29 cellular contexts compared by ENCODE assay signal in the genomic region with DNA sequence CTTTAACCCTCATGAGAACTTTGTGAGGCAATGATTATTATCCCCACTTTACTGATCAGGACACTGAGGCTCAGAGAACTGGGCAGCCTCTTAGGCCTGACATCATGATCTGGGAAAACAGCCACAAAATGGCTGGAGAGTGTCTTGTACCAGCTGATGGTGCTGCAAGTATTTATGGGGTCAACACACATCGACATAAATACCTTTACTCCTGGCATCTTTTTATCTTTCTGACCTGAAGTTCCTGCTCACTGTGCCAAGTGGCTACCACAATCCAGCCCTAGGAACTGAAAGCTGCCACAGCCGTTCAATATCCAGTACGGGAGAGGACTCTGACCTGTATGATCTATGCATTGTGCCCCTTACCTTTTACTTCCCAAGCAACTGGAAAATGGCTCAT. TPM values are rescaled to one million over a fixed set of nuclear protein-coding genes. Genes with fewer than 3 reads are reported as not detected.
"Had no signal": no experiment of that assay in that cellular context is flagged by ENCODE, and none has a peak within 500 bp of the region (broad histone marks: within the 10 kb centered on the region; RNA-seq: fewer than 3 reads in every experiment).

No MANE protein-coding gene starts in this region.

- H3K9ac ChIP-seq: neural progenitor cell had no signal

- H3K36me3 ChIP-seq: neural progenitor cell, right lobe of liver, uterus had no signal

- H3K4me3 ChIP-seq: body of pancreas, coronary artery, esophagus squamous epithelium, neural progenitor cell, psoas muscle, right lobe of liver, tibial artery, uterus had no signal

- H3K27me3 Mint-ChIP-seq: activated naive CD8-positive, alpha-beta T cell treated with anti-CD3 and anti-CD28 coated beads, Interleukin-2, amount 10 ng/mL, durations not matched to agents 7 days and 5 days had no signal

- H3K27me3 ChIP-seq: body of pancreas, esophagus squamous epithelium, neural progenitor cell, right lobe of liver, tibial artery, uterus had no signal

- H3K4me2 ChIP-seq: neural progenitor cell had no signal

- H3K4me3 Mint-ChIP-seq: activated CD4-positive, alpha-beta T cell treated with anti-CD3 and anti-CD28 coated beads, Interleukin-2, amount 10 ng/mL, durations not matched to agents 24 days and 14 days; activated CD8-positive, alpha-beta T cell treated with anti-CD3 and anti-CD28 coated beads for 36 hours; activated naive CD8-positive, alpha-beta T cell treated with anti-CD3 and anti-CD28 coated beads, Interleukin-2, amount 10 ng/mL, durations not matched to agents 7 days and 5 days; naive B cell; neural progenitor cell; T-helper 1 cell treated with Interleukin-12 subunit alpha and Interleukin-12 subunit beta and Interleukin-4 antibody, amounts not matched to agents 30 μg/mL and 1 μg/mL, for 36 hours had no signal

- H3K4me1 ChIP-seq: body of pancreas, neural progenitor cell, right lobe of liver, tibial artery, uterus had no signal

- H3K4me1 Mint-ChIP-seq: activated CD4-positive, alpha-beta T cell treated with anti-CD3 and anti-CD28 coated beads, Interleukin-2, amount 10 ng/mL, durations not matched to agents 24 days and 14 days; naive B cell had no signal

- H3K27ac ChIP-seq: body of pancreas, coronary artery, esophagus squamous epithelium, neural progenitor cell, psoas muscle, right lobe of liver, tibial artery, uterus had no signal

- H3K9me3 ChIP-seq: body of pancreas, esophagus squamous epithelium, psoas muscle, right lobe of liver, tibial artery, uterus had no signal

- H2AFZ ChIP-seq: neural progenitor cell had no signal

- DNase-seq: activated CD4-positive, alpha-beta T cell treated with anti-CD3 and anti-CD28 coated beads, Interleukin-2, amount 10 ng/mL, durations not matched to agents 24 days and 14 days; activated CD8-positive, alpha-beta T cell treated with anti-CD3 and anti-CD28 coated beads for 36 hours; activated naive CD4-positive, alpha-beta T cell treated with Interleukin-2 at 50 U/mL for 16 hours; activated naive CD8-positive, alpha-beta T cell treated with anti-CD3 and anti-CD28 coated beads, Interleukin-2, amount 10 ng/mL, durations not matched to agents 7 days and 5 days; activated T-cell treated with anti-CD3 and anti-CD28 coated beads, Interleukin-2, amount 50 U/mL, for 1 hour; central memory CD4-positive, alpha-beta T cell; effector CD4-positive, alpha-beta T cell; esophagus squamous epithelium; hypothalamus; islet precursor cell; mammary epithelial cell; midbrain; naive B cell; psoas muscle; right lobe of liver; stimulated activated CD4-positive, alpha-beta T cell treated with anti-CD3 and anti-CD28 coated beads, Interleukin-4, amount 100 ng/mL, for 4 hours; stimulated activated naive CD4-positive, alpha-beta T cell; substantia nigra; tibial artery; uterus had no signal

- H3K27ac Mint-ChIP-seq: activated CD4-positive, alpha-beta T cell treated with anti-CD3 and anti-CD28 coated beads, Interleukin-2, amount 10 ng/mL, durations not matched to agents 24 days and 14 days; activated CD8-positive, alpha-beta T cell treated with anti-CD3 and anti-CD28 coated beads for 36 hours; activated naive CD8-positive, alpha-beta T cell treated with anti-CD3 and anti-CD28 coated beads, Interleukin-2, amount 10 ng/mL, durations not matched to agents 7 days and 5 days; activated T-helper 2 cell treated with anti-CD3 and anti-CD28 coated beads, Interferon-gamma antibody, Interleukin-2, Interleukin-4, amounts not matched to agents 10 μg/mL and 5 μg/mL and 100 μg/mL, durations not matched to agents 14 hours and 24 hours and 36 hours; naive B cell; neural progenitor cell; T-helper 1 cell treated with Interleukin-12 subunit alpha and Interleukin-12 subunit beta and Interleukin-4 antibody, amounts not matched to agents 30 μg/mL and 1 μg/mL, for 36 hours had no signal

- H3K36me3 Mint-ChIP-seq: naive B cell had no signal

- H3K9me3 Mint-ChIP-seq: activated CD4-positive, alpha-beta T cell treated with anti-CD3 and anti-CD28 coated beads, Interleukin-2, amount 10 ng/mL, durations not matched to agents 24 days and 14 days; activated CD8-positive, alpha-beta T cell treated with anti-CD3 and anti-CD28 coated beads for 36 hours; activated naive CD8-positive, alpha-beta T cell treated with anti-CD3 and anti-CD28 coated beads, Interleukin-2, amount 10 ng/mL, durations not matched to agents 7 days and 5 days; activated T-helper 2 cell treated with anti-CD3 and anti-CD28 coated beads, Interferon-gamma antibody, Interleukin-2, Interleukin-4, amounts not matched to agents 10 μg/mL and 5 μg/mL and 100 μg/mL, durations not matched to agents 14 hours and 24 hours and 36 hours; naive B cell; T-helper 1 cell treated with Interleukin-12 subunit alpha and Interleukin-12 subunit beta and Interleukin-4 antibody, amounts not matched to agents 30 μg/mL and 1 μg/mL, for 36 hours had no signal

- ATAC-seq: body of pancreas, left lobe of liver, psoas muscle had no signal

RNA-seq across cellular contexts. Expression of a gene that starts 29.2 kb away (rescaled TPM):
- total RNA-seq: activated CD4-positive, alpha-beta T cell treated with anti-CD3 and anti-CD28 coated beads, Interleukin-2, amount 10 ng/mL, durations not matched to agents 24 days and 14 days; activated CD8-positive, alpha-beta T cell treated with anti-CD3 and anti-CD28 coated beads for 36 hours; activated naive CD8-positive, alpha-beta T cell treated with anti-CD3 and anti-CD28 coated beads, Interleukin-2, amount 10 ng/mL, durations not matched to agents 7 days and 5 days; activated T-helper 2 cell treated with anti-CD3 and anti-CD28 coated beads, Interferon-gamma antibody, Interleukin-2, Interleukin-4, amounts not matched to agents 10 μg/mL and 5 μg/mL and 100 μg/mL, durations not matched to agents 14 hours and 24 hours and 36 hours; fibroblast of villous mesenchyme; glomerular endothelial cell; mammary epithelial cell; osteoblast had no signal
- polyA plus RNA-seq: mammary epithelial cell had no signal
